8 cellular contexts compared by ENCODE assay signal in genomic region chr1:37561794-37562132, GRCh38. TPM values are rescaled to one million over a fixed set of nuclear protein-coding genes. Genes with fewer than 3 reads are reported as not detected.
DNase-seq lines count a peak whose midpoint lies in the region; ATAC-seq, FAIRE-seq and TF ChIP-seq lines count a peak whose summit lies in the region.

No MANE protein-coding gene starts in this region.

- no peak for TF ChIP-seq POLR2A in gastrocnemius medialis (IDR thresholded peaks at IDR 0.05)

- peak; percentile 48 for TF ChIP-seq CTCF in AG04450 (IDR thresholded peaks at IDR 0.05; ENCODE audit: low read depth, low read length)
- TF ChIP-seq CTCF in GM13977 (IDR thresholded peaks at IDR 0.05; ENCODE audit: extremely low read depth, insufficient read depth, missing control alignments): peak; percentile 60
- peak; percentile 48 for TF ChIP-seq CTCF in bronchial epithelial cell (IDR thresholded peaks at IDR 0.05; ENCODE audit: insufficient read depth, low read length, severe bottlenecking)
- peak; percentile 57 for TF ChIP-seq CTCF in neural progenitor cell (IDR thresholded peaks at IDR 0.05)
- peak in 28 of 56 donors; percentile 8 to 43 (median 22) for TF ChIP-seq CTCF in dorsolateral prefrontal cortex (IDR thresholded peaks at IDR 0.05 in 54 of 56, conservative IDR thresholded peaks at IDR 0.05 in 2 of 56; ENCODE audit: low read depth in 1 of 56, partially characterized antibody in 56 of 56)
- no peak for TF ChIP-seq CTCF in gastrocnemius medialis (IDR thresholded peaks at IDR 0.05 in 4 of 5, conservative IDR thresholded peaks at IDR 0.05 in 1 of 5)

- no peaks in the 10 kb centered on the region for H3K9me3 Mint-ChIP-seq in neural progenitor cell

- ATAC-seq in gastrocnemius medialis: no peak

- H2AFZ ChIP-seq in neural progenitor cell (replicated peaks): no peak overlapping the region

- H3K4me1 ChIP-seq in neural progenitor cell (peaks cover 9% of the 10 kb centered on the region), gastrocnemius medialis (peaks cover 3 to 5% of the 10 kb centered on the region in 2 donors)

- H3K9me3 ChIP-seq in AG04450 (ENCODE audit: control insufficient read depth, insufficient read depth, low read length): peaks cover 4% of the 10 kb centered on the region
- no peaks in the 10 kb centered on the region for H3K9me3 ChIP-seq in neural progenitor cell (ENCODE audit: low read depth)
- no peaks in the 10 kb centered on the region for H3K9me3 ChIP-seq in gastrocnemius medialis

- no peaks in the 10 kb centered on the region for H4K20me1 ChIP-seq in neural progenitor cell (ENCODE audit: low read depth)

- no peak for DNase-seq in AG04450 (ENCODE audit: low read depth, low spot score)
- peak; percentile 48 for DNase-seq in GM13977 (ENCODE audit: low spot score)
- DNase-seq in SK-N-DZ (ENCODE audit: low spot score): peak; percentile 22
- peak; percentile 16 for DNase-seq in bronchial epithelial cell (ENCODE audit: low read depth)
- peak; percentile 31 for DNase-seq in neural progenitor cell (ENCODE audit: low spot score)
- DNase-seq in dorsolateral prefrontal cortex: no peak
- no peak for DNase-seq in SIG-M5 treated with dmso at 0.1 percent for 504 hours (lab: John Stamatoyannopoulos, UW; ENCODE audit: unreplicated experiment)
- no peak for DNase-seq in gastrocnemius medialis

- peaks cover 4% of the 10 kb centered on the region for H3K27me3 Mint-ChIP-seq in neural progenitor cell (ENCODE audit: insufficient read depth, low read depth)

- in situ Hi-C loops in GM13977 (cut with MboI; ENCODE audit: low pct_unique_long_range_greater_than_20kb, low sequenced_read_pairs, unreplicated experiment) (loop anchor here (25.0 kb wide), 1 partner anchor 301 kb away; the partner anchor contains the start of gene MTF1), gastrocnemius medialis (cut with MboI; ENCODE audit: low sequenced_read_pairs in 4 of 4) (no loop called here)

- CTCF ChIA-PET in AG04450 (lab: Charles Lee): no interaction called here

- H3K27ac Mint-ChIP-seq in neural progenitor cell: no peak overlapping the region

- H3K4me3 ChIP-seq in AG04450 (ENCODE audit: low read depth, low read length) (no peak overlapping the region), bronchial epithelial cell (ENCODE audit: low read depth, low read length) (no peak overlapping the region), neural progenitor cell (no peak overlapping the region), dorsolateral prefrontal cortex (no peak overlapping the region), gastrocnemius medialis (no peak overlapping the region)

- no peak overlapping the region for H3K9ac ChIP-seq in neural progenitor cell

- intact Hi-C loops in dorsolateral prefrontal cortex (cut with DNase I) (no loop called here), gastrocnemius medialis (cut with DNase I; ENCODE audit: low total_unique reads) (no loop called here)

- POLR2A ChIA-PET in AG04450 (lab: Yijun Ruan, JAX): no interaction called here

- peak; percentile 94 for FAIRE-seq in bronchial epithelial cell (lab: Jason Lieb, UNC)

- H3K27ac ChIP-seq in AG04450 (ENCODE audit: low read depth, low read length) (peak overlapping the region; percentile 11), neural progenitor cell (no peak overlapping the region), dorsolateral prefrontal cortex (no peak overlapping the region), gastrocnemius medialis (no peak overlapping the region)

- H3F3A ChIP-seq in neural progenitor cell (ENCODE audit: low read depth): peaks cover 5% of the 10 kb centered on the region

- no peak overlapping the region for H3K4me2 ChIP-seq in neural progenitor cell

- H3K4me3 Mint-ChIP-seq in neural progenitor cell: no peak overlapping the region

- peaks cover 35% of the 10 kb centered on the region for H3K36me3 Mint-ChIP-seq in neural progenitor cell

- no peaks in the 10 kb centered on the region for H3K27me3 ChIP-seq in AG04450 (ENCODE audit: control insufficient read depth, insufficient read depth, low read length)
- no peaks in the 10 kb centered on the region for H3K27me3 ChIP-seq in bronchial epithelial cell (ENCODE audit: control insufficient read depth, insufficient read depth, low read length)
- no peaks in the 10 kb centered on the region for H3K27me3 ChIP-seq in neural progenitor cell
- H3K27me3 ChIP-seq in dorsolateral prefrontal cortex: no peaks in the 10 kb centered on the region
- H3K27me3 ChIP-seq in gastrocnemius medialis: no peaks in the 10 kb centered on the region

- H3K4me1 Mint-ChIP-seq in neural progenitor cell: peaks cover 18% of the 10 kb centered on the region

- peaks cover 8% of the 10 kb centered on the region for H3K36me3 ChIP-seq in bronchial epithelial cell (ENCODE audit: control insufficient read depth, insufficient read depth, low read length)
- no peaks in the 10 kb centered on the region for H3K36me3 ChIP-seq in neural progenitor cell
- H3K36me3 ChIP-seq in gastrocnemius medialis: peaks cover 0 to 21% of the 10 kb centered on the region in 2 donors

- peaks cover 3% of the 10 kb centered on the region for H3K79me2 ChIP-seq in neural progenitor cell (ENCODE audit: low read depth)

RNA-seq across cellular contexts. Expression of gene DNALI1, which starts 5.0 kb away (rescaled TPM):
- polyA plus RNA-seq in AG04450 (2011; rRNA removed): 13.1 and 14.2 TPM in 2 replicates
- 9.9 and 11.3 TPM in 2 replicates for polyA minus RNA-seq in AG04450 (2011; rRNA and poly(A)+ RNA removed)
- 5.8 and 7.4 TPM in 2 replicates for polyA plus RNA-seq in SK-N-DZ (2014; cell fraction: cytosol; rRNA removed)
- 13.8 and 13.9 TPM in 2 replicates for polyA plus RNA-seq in SK-N-DZ (2014; cell fraction: nucleus; rRNA removed)
- under 0.01 and 0.26 TPM in 2 replicates for total RNA-seq in bronchial epithelial cell
- total RNA-seq in neural progenitor cell (ENCODE audit: low replicate concordance): 30.3 and 36.5 TPM in 2 replicates
- total RNA-seq in dorsolateral prefrontal cortex: 10 to 100 TPM in 116 of 120 experiments, 1 to 10 TPM in 4; 8.9 to 29.1 (median 17.0) TPM
- 1 to 10 TPM; 1.5 to 4.0 (median 2.3) TPM for total RNA-seq in gastrocnemius medialis

RNA-seq across cellular contexts. Expression of gene SNIP1, which starts 7.7 kb away (rescaled TPM):
- 7.8 and 8.9 TPM in 2 replicates for polyA plus RNA-seq in AG04450 (2011; rRNA removed)
- polyA minus RNA-seq in AG04450 (2011; rRNA and poly(A)+ RNA removed): 10.7 and 13.6 TPM in 2 replicates
- 5.6 and 9.4 TPM in 2 replicates for polyA plus RNA-seq in SK-N-DZ (2014; cell fraction: cytosol; rRNA removed)
- polyA plus RNA-seq in SK-N-DZ (2014; cell fraction: nucleus; rRNA removed): 6.4 and 11.2 TPM in 2 replicates
- total RNA-seq in bronchial epithelial cell: 11.3 and 16.9 TPM in 2 replicates
- 15.4 and 22.0 TPM in 2 replicates for total RNA-seq in neural progenitor cell (ENCODE audit: low replicate concordance)
- 10 to 100 TPM in 118 of 120 experiments, 1 to 10 TPM in 2; 8.4 to 24.4 (median 16.7) TPM for total RNA-seq in dorsolateral prefrontal cortex
- 1 to 10 TPM; 5.2 to 9.2 (median 6.5) TPM for total RNA-seq in gastrocnemius medialis

RNA-seq across cellular contexts. Expression of gene GNL2, which starts 34.0 kb away (rescaled TPM):
- polyA plus RNA-seq in AG04450 (2011; rRNA removed): 52.5 and 64.7 TPM in 2 replicates
- polyA minus RNA-seq in AG04450 (2011; rRNA and poly(A)+ RNA removed): 71.4 and 86.8 TPM in 2 replicates
- 60.1 and 64.1 TPM in 2 replicates for polyA plus RNA-seq in SK-N-DZ (2014; cell fraction: cytosol; rRNA removed)
- polyA plus RNA-seq in SK-N-DZ (2014; cell fraction: nucleus; rRNA removed): 56.9 and 68.7 TPM in 2 replicates
- total RNA-seq in bronchial epithelial cell: 64.5 and 73.4 TPM in 2 replicates
- total RNA-seq in neural progenitor cell (ENCODE audit: low replicate concordance): 48.9 and 67.1 TPM in 2 replicates
- 10 to 100 TPM; 13.0 to 31.1 (median 20.2) TPM for total RNA-seq in dorsolateral prefrontal cortex
- total RNA-seq in gastrocnemius medialis: 10 to 100 TPM; 37.2 to 49.1 (median 43.2) TPM

RNA-seq across cellular contexts. Expression of gene MEAF6, which starts 47.2 kb away (rescaled TPM):
- polyA plus RNA-seq in AG04450 (2011; rRNA removed): 59.6 and 69.6 TPM in 2 replicates
- polyA minus RNA-seq in AG04450 (2011; rRNA and poly(A)+ RNA removed): 18.2 and 24.1 TPM in 2 replicates
- polyA plus RNA-seq in SK-N-DZ (2014; cell fraction: cytosol; rRNA removed): 105 and 117 TPM in 2 replicates
- 63.0 and 96.6 TPM in 2 replicates for polyA plus RNA-seq in SK-N-DZ (2014; cell fraction: nucleus; rRNA removed)
- total RNA-seq in bronchial epithelial cell: 50.1 and 74.5 TPM in 2 replicates
- total RNA-seq in neural progenitor cell (ENCODE audit: low replicate concordance): 83.4 and 127 TPM in 2 replicates
- total RNA-seq in dorsolateral prefrontal cortex: 100 to 1,000 TPM in 57 of 120 experiments, 10 to 100 TPM in 63; 44.2 to 132 (median 98.7) TPM
- 10 to 100 TPM; 72.1 to 81.0 (median 74.5) TPM for total RNA-seq in gastrocnemius medialis

Comparison
In these comparisons a context has a peak if more than half of its experiments do, and no peak if none do; other contexts are left out.
1. DNase-seq: peak in GM13977 (single experiment), SK-N-DZ (single experiment), bronchial epithelial cell (single experiment) and neural progenitor cell (single experiment); none in AG04450 (single experiment), dorsolateral prefrontal cortex (0 of 10), SIG-M5 treated with dmso at 0.1 percent for 504 hours (single experiment) and gastrocnemius medialis (0 of 2).
2. CTCF ChIP-seq: peak in AG04450 (single experiment), GM13977 (single experiment), bronchial epithelial cell (single experiment) and neural progenitor cell (single experiment); none in gastrocnemius medialis (0 of 5).